In genomic region chr16:73047221-73047535, GRCh38 we compare ENCODE assay signal across 8 cellular contexts. TPM values are rescaled to one million over a fixed set of nuclear protein-coding genes. Genes with fewer than 3 reads are reported as not detected.
A peak's percentile ranks its signal among the peaks of the same experiment; 100 is the strongest.
DNase-seq lines count a peak whose midpoint lies in the region; TF ChIP-seq lines count a peak whose summit lies in the region.

No MANE protein-coding gene starts in this region.

- peak overlapping the region in 3 of 11 experiments; percentile 74 to 92 (median 84); a peak in 5 of 22 replicates for H3K27ac ChIP-seq in BLaER1 treated with 17β-estradiol and CSF1 and Interleukin-3, amounts not matched to agents 10 nM and 100 nM
- H3K27ac ChIP-seq in MM.1S (ENCODE audit: low read length) = no peak overlapping the region
- no peak overlapping the region for H3K27ac ChIP-seq in ectodermal cell (ENCODE audit: insufficient read depth, low read depth, low read length, poor library complexity, severe bottlenecking)

- DNase-seq in MM.1S (no peak), neural crest cell (ENCODE audit: low read depth, low spot score) (no peak), NCI-H82 treated with DMSO at 0.1 percent for 48 hours (lab: John Stamatoyannopoulos, UW; ENCODE audit: unreplicated experiment) (no peak), midbrain (lab: John Stamatoyannopoulos, UW) (no peak), NCI-H2081 (lab: John Stamatoyannopoulos, UW) (no peak), NCI-H2107 treated with DMSO at 0.1 percent for 48 hours (lab: John Stamatoyannopoulos, UW; ENCODE audit: unreplicated experiment) (no peak)

- H3K9me2 ChIP-seq in MM.1S (replicated peaks; ENCODE audit: insufficient read depth, low read length) = no peaks in the 10 kb centered on the region

- H3K79me2 ChIP-seq in MM.1S (ENCODE audit: low read length) = no peaks in the 10 kb centered on the region

- H2AFZ ChIP-seq in MM.1S (ENCODE audit: low read length) = no peak overlapping the region

- TF ChIP-seq CTCF in MM.1S (IDR thresholded peaks at IDR 0.05; ENCODE audit: low read length) (no peak), neural crest cell (conservative IDR thresholded peaks at IDR 0.05) (no peak)

- H3K27ac Mint-ChIP-seq in neural crest cell (ENCODE audit: unreplicated experiment) = peak overlapping the region; percentile 82

- H3K36me3 Mint-ChIP-seq in neural crest cell (ENCODE audit: low read depth) = no peaks in the 10 kb centered on the region

- H3K4me3 ChIP-seq in BLaER1 treated with 17β-estradiol and CSF1 and Interleukin-3, amounts not matched to agents 10 nM and 100 nM = peak overlapping the region; percentile 61 to 81 (median 70); a peak in 19 of 20 replicates
- peak overlapping the region; percentile 53; the same call in 1 of the 2 replicates for H3K4me3 ChIP-seq in MM.1S (ENCODE audit: low read length)
- H3K4me3 ChIP-seq in ectodermal cell (ENCODE audit: insufficient read depth, low read depth, low read length) = peak overlapping the region; percentile 42

- H3K9me3 Mint-ChIP-seq in neural crest cell = no peaks in the 10 kb centered on the region

- H3K36me3 ChIP-seq in BLaER1 treated with 17β-estradiol and CSF1 and Interleukin-3, amounts not matched to agents 10 nM and 100 nM = no peaks in the 10 kb centered on the region
- no peaks in the 10 kb centered on the region for H3K36me3 ChIP-seq in MM.1S (replicated peaks; ENCODE audit: insufficient read depth, low read length)
- no peaks in the 10 kb centered on the region for H3K36me3 ChIP-seq in ectodermal cell (ENCODE audit: control insufficient read depth, insufficient read depth, low read length)

- H4K20me1 ChIP-seq in BLaER1 treated with 17β-estradiol and CSF1 and Interleukin-3, amounts not matched to agents 10 nM and 100 nM = peaks cover 0 to 78% (median 20%) of the 10 kb centered on the region in 11 experiments; a peak in 14 of 22 replicates
- H4K20me1 ChIP-seq in MM.1S (ENCODE audit: insufficient read depth, low read length) = no peaks in the 10 kb centered on the region

- peak overlapping the region; percentile 90 for H3K4me3 Mint-ChIP-seq in neural crest cell

- peak overlapping the region; percentile 93 to 99 (median 98) for H3K4me2 ChIP-seq in BLaER1 treated with 17β-estradiol and CSF1 and Interleukin-3, amounts not matched to agents 10 nM and 100 nM
- peak overlapping the region; percentile 62; the same call in 1 of the 2 replicates for H3K4me2 ChIP-seq in MM.1S (ENCODE audit: low read depth, low read length)

- peaks cover 21 to 96% (median 80%) of the 10 kb centered on the region in 11 experiments for H3K27me3 ChIP-seq in BLaER1 treated with 17β-estradiol and CSF1 and Interleukin-3, amounts not matched to agents 10 nM and 100 nM
- H3K27me3 ChIP-seq in MM.1S (replicated peaks; ENCODE audit: insufficient read depth, low read length) (peaks cover 3% of the 10 kb centered on the region; the same call in 1 of the 2 replicates), ectodermal cell (ENCODE audit: control insufficient read depth, insufficient read depth, low read length, poor library complexity, severe bottlenecking) (peaks cover 98% of the 10 kb centered on the region)

- WGBS in ectodermal cell, 2 experiments = 3 to 5% methylated on average over 6 of the region's 6 CpGs

- no peaks in the 10 kb centered on the region for H3K9me3 ChIP-seq in BLaER1 treated with 17β-estradiol and CSF1 and Interleukin-3, amounts not matched to agents 10 nM and 100 nM (replicated peaks in 1 of 11)
- no peaks in the 10 kb centered on the region for H3K9me3 ChIP-seq in MM.1S (replicated peaks; ENCODE audit: insufficient read depth, low read length)
- no peaks in the 10 kb centered on the region for H3K9me3 ChIP-seq in ectodermal cell (ENCODE audit: control insufficient read depth, low read length)

- H3F3A ChIP-seq in MM.1S (ENCODE audit: insufficient read depth, low read length) = no peaks in the 10 kb centered on the region

- peaks cover 51% of the 10 kb centered on the region for H3K4me1 Mint-ChIP-seq in neural crest cell

- H3K27me3 Mint-ChIP-seq in neural crest cell (ENCODE audit: low read depth) = no peaks in the 10 kb centered on the region

- peak overlapping the region in 6 of 11 experiments; percentile 66 to 95 (median 86); a peak in 13 of 22 replicates for H3K9ac ChIP-seq in BLaER1 treated with 17β-estradiol and CSF1 and Interleukin-3, amounts not matched to agents 10 nM and 100 nM
- no peak overlapping the region for H3K9ac ChIP-seq in MM.1S (ENCODE audit: low read length)

- peaks cover 14 to 93% (median 17%) of the 10 kb centered on the region in 10 experiments for H3K4me1 ChIP-seq in BLaER1 treated with 17β-estradiol and CSF1 and Interleukin-3, amounts not matched to agents 10 nM and 100 nM
- H3K4me1 ChIP-seq in MM.1S (ENCODE audit: low read length) (peaks cover 10% of the 10 kb centered on the region; the same call in 1 of the 2 replicates), ectodermal cell (ENCODE audit: control insufficient read depth, insufficient read depth, low read length) (peaks cover 68% of the 10 kb centered on the region)

RNA-seq across cellular contexts. Expression of gene ZFHX3, which starts 0.8 kb away (rescaled TPM):
- 3.7 TPM for polyA plus RNA-seq in ectodermal cell (2013, experiment 1 of 4)
- 5.3 TPM for polyA plus RNA-seq in ectodermal cell (2013, experiment 2 of 4)
- 3.8 TPM for polyA plus RNA-seq in ectodermal cell (2013, experiment 3 of 4)
- 5.5 TPM for polyA plus RNA-seq in ectodermal cell (2013, experiment 4 of 4)
- total RNA-seq in neural crest cell = 40.1 and 46.0 TPM in 2 replicates
